Comparison of ENCODE assay signal across 8 cellular contexts in the genomic region with DNA sequence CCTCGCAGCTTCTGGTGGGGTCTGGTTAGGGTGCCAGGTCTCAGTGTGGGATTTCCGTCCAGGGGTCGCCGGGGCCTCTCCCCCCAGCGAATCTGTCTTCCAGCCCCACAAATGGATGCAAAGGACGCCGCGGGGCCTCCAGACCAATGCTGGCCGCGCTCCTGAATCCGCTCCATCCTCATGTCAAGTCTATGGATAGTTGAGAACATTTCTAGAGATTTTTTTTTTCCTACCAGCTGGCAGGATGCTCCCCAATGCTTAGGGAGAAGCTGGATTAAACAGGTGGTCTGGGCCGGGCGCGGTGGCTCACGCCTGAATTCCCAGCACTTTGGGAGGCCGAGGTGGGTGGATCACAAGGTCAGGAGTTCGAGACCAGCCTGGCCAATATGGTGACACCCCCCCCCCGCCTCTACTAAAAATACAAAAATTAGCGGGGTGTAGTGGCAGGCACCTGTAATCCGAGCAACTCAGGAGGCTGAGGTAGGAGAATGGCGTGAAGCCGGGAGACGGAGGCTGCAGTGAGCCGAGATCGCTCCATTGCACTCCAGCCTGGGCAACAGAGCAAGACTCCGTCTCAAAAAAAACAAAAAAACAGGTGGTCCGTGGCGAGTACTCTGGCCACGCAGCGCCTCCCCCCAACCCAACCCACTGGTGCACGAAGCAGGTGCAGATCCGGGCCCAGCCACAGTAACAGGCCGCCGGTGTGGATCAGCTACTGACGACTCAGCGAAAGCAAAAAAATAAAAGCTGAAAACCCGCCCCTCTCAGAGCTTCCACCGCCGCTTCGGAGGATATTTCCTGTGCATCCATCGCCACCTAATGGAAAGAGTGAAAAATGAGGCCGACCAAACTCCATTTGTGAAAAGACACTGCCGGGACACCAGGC. TPM values are rescaled to one million over a fixed set of nuclear protein-coding genes. Genes with fewer than 3 reads are reported as not detected.
A peak's percentile ranks its signal among the peaks of the same experiment; 100 is the strongest.
DNase-seq lines count a peak whose midpoint lies in the region; ATAC-seq and TF ChIP-seq lines count a peak whose summit lies in the region.

No MANE protein-coding gene starts in this region.

- intact Hi-C loops in mucosa of descending colon (cut with DNase I, micrococcal nuclease): loop anchor here (5.0 to 10.0 kb wide), 2 partner anchors 183 to 186 kb away; no protein-coding TSS in a partner anchor

- no peaks in the 10 kb centered on the region for H3F3A ChIP-seq in OCI-LY1 (ENCODE audit: insufficient read depth, low read length)

- H3K27ac ChIP-seq in HUES6 (ENCODE audit: low read depth, low read length): peak overlapping the region; percentile 81; the same call in 1 of the 2 replicates
- no peak overlapping the region for H3K27ac ChIP-seq in OCI-LY1 (ENCODE audit: low read depth, low read length, poor library complexity, severe bottlenecking)

- H3K4me3 ChIP-seq in HUES6 (ENCODE audit: low read depth, low read length) (peak overlapping the region; percentile 72), OCI-LY1 (ENCODE audit: low read depth, low read length, poor library complexity, severe bottlenecking) (peak overlapping the region; percentile 51), epithelial cell of proximal tubule (ENCODE audit: low read depth, low read length) (peak overlapping the region; percentile 60), mucosa of descending colon (no peak overlapping the region)

- H3K9ac ChIP-seq in HUES6 (ENCODE audit: low read length) (peak overlapping the region; percentile 80), OCI-LY1 (ENCODE audit: low read length) (peak overlapping the region; percentile 5; the same call in 1 of the 2 replicates)

- H3K27me3 ChIP-seq in HUES6 (ENCODE audit: control insufficient read depth, insufficient read depth, low read length) (no peaks in the 10 kb centered on the region), OCI-LY1 (ENCODE audit: insufficient read depth, low read length) (no peaks in the 10 kb centered on the region)

- TF ChIP-seq CTCF in OCI-LY1 (IDR thresholded peaks at IDR 0.05; ENCODE audit: low read length): peak; percentile 67
- TF ChIP-seq CTCF in epithelial cell of proximal tubule (conservative IDR thresholded peaks at IDR 0.05; ENCODE audit: low read depth, low read length): peak; percentile 76
- peak; percentile 42 for TF ChIP-seq CTCF in mucosa of descending colon (IDR thresholded peaks at IDR 0.05)

- H3K36me3 ChIP-seq in HUES6 (ENCODE audit: control insufficient read depth, insufficient read depth, low read length): no peaks in the 10 kb centered on the region
- H3K36me3 ChIP-seq in OCI-LY1 (ENCODE audit: insufficient read depth, low read length): no peaks in the 10 kb centered on the region
- no peaks in the 10 kb centered on the region for H3K36me3 ChIP-seq in mucosa of descending colon (ENCODE audit: low read depth)

- H3K9me3 ChIP-seq in HUES6 (ENCODE audit: control insufficient read depth, insufficient read depth, low read depth, low read length): no peaks in the 10 kb centered on the region
- H3K9me3 ChIP-seq in OCI-LY1 (ENCODE audit: low read length): no peaks in the 10 kb centered on the region
- no peaks in the 10 kb centered on the region for H3K9me3 ChIP-seq in mucosa of descending colon

- no peaks in the 10 kb centered on the region for H3K79me2 ChIP-seq in OCI-LY1 (ENCODE audit: insufficient read depth, low read length)

- H4K20me1 ChIP-seq in OCI-LY1 (ENCODE audit: insufficient read depth, low read length): no peaks in the 10 kb centered on the region

- H2AFZ ChIP-seq in OCI-LY1 (ENCODE audit: low read length): no peak overlapping the region

- ATAC-seq in mucosa of descending colon: peak; percentile 75

- peaks cover 17% of the 10 kb centered on the region for H3K4me1 ChIP-seq in HUES6 (ENCODE audit: control insufficient read depth, insufficient read depth, low read length)
- peaks cover 11% of the 10 kb centered on the region for H3K4me1 ChIP-seq in OCI-LY1 (ENCODE audit: insufficient read depth, low read length, severe bottlenecking)
- H3K4me1 ChIP-seq in mucosa of descending colon (ENCODE audit: low read depth): peaks cover 16% of the 10 kb centered on the region

- peak overlapping the region; percentile 67 for H3K4me2 ChIP-seq in OCI-LY1 (ENCODE audit: low read length)

- DNase-seq in ELF-1 (ENCODE audit: low read depth, low spot score): peak; percentile 85
- peak; percentile 83 for DNase-seq in activated CD8-positive, alpha-beta memory T cell treated with anti-CD3 and anti-CD28 coated beads, Interleukin-2, amount 50 U/mL, for 48 hours
- DNase-seq in epithelial cell of proximal tubule (ENCODE audit: low read depth): peak; percentile 35
- peak; percentile 72 to 79 (median 78) for DNase-seq in mucosa of descending colon
- DNase-seq in stimulated activated CD8-positive, alpha-beta memory T cell treated with anti-CD3 and anti-CD28 coated beads, Interleukin-4, amount 100 ng/mL, for 1 hour (ENCODE audit: low read depth in 2 of 2, low spot score in 1 of 2): peak; percentile 43 to 63
- no peak for DNase-seq in mesenteric fat pad (ENCODE audit: low spot score)

- no peaks in the 10 kb centered on the region for H3K9me2 ChIP-seq in OCI-LY1 (ENCODE audit: low read depth, low read length)

RNA-seq across cellular contexts. Expression of gene NXN, which starts 1.1 kb away (rescaled TPM):
- total RNA-seq in epithelial cell of proximal tubule (31.1 and 36.8 TPM in 2 replicates), mucosa of descending colon (10 to 100 TPM in 1 of 3 donors, 1 to 10 TPM in 2; 5.3 to 98.1 (median 9.7) TPM), mesenteric fat pad (20.7 TPM)

RNA-seq across cellular contexts. Expression of gene TIMM22, which starts 16.3 kb away (rescaled TPM):
- 18.7 and 21.8 TPM in 2 replicates for total RNA-seq in epithelial cell of proximal tubule
- total RNA-seq in mucosa of descending colon: 10 to 100 TPM in 2 of 3 donors, 1 to 10 TPM in 1; 8.2 to 11.4 (median 10.1) TPM
- total RNA-seq in mesenteric fat pad: 11.3 TPM
